ENCODE assay signal across 32 cellular contexts in genomic region chr9:80400624-80401230, GRCh38.
"Had no signal": no experiment of that assay in that cellular context is flagged by ENCODE, and none has a peak within 500 bp of the region (broad histone marks: within the 10 kb centered on the region; RNA-seq: fewer than 3 reads in every experiment).

No MANE protein-coding gene starts in this region.

- FAIRE-seq: endothelial cell of umbilical vein, kidney had no signal

- H3K4me3 Mint-ChIP-seq: mesothelial cell of epicardium; naive B cell; natural killer cell treated with Interleukin-12 subunit alpha and Interleukin-12 subunit beta and Interleukin-15 and Interleukin-18, amount 100 ng/mL, for 72 hours; neural crest cell; stimulated activated naive CD8-positive, alpha-beta T cell treated with anti-CD3 and anti-CD28 coated beads, Interleukin-15, amount 100 ng/mL, for 72 hours had no signal

- H3K79me2 ChIP-seq: parathyroid adenoma had no signal

- H3K27ac ChIP-seq: coronary artery, esophagus muscularis mucosa, foreskin keratinocyte, heart right ventricle, parathyroid adenoma, suprapubic skin, transverse colon, upper lobe of right lung, uterus had no signal

- H2AFZ ChIP-seq: parathyroid adenoma had no signal

- ATAC-seq: foreskin keratinocyte; heart right ventricle; left lobe of liver; mucosa of descending colon; natural killer cell treated with Interleukin-12 subunit alpha and Interleukin-12 subunit beta and Interleukin-15 and Interleukin-18, amount 100 ng/mL, for 72 hours; sciatic nerve; stimulated activated naive CD8-positive, alpha-beta T cell treated with anti-CD3 and anti-CD28 coated beads, Interleukin-15, amount 100 ng/mL, for 72 hours; upper lobe of right lung had no signal

- H3K4me2 ChIP-seq: smooth muscle cell had no signal

- DNase-seq: dermis blood vessel endothelial cell; effector memory CD4-positive, alpha-beta T cell; foreskin keratinocyte; glutamatergic neuron; heart right ventricle; hippocampal formation; kidney; mesenchymal stem cell; mucosa of descending colon; naive B cell; stimulated activated CD4-positive, alpha-beta T cell treated with anti-CD3 and anti-CD28 coated beads, Interleukin-12 subunit alpha, Interleukin-12 subunit beta, amount 100 ng/mL, for 4 hours; stimulated activated CD4-positive, alpha-beta T cell treated with anti-CD3 and anti-CD28 coated beads, Interleukin-1b, Interleukin-23, amount 100 ng/mL, for 48 hours; stimulated activated CD4-positive, alpha-beta T cell treated with anti-CD3 and anti-CD28 coated beads, Interleukin-4, amount 100 ng/mL, for 1 hour; stimulated activated CD8-positive, alpha-beta memory T cell treated with anti-CD3 and anti-CD28 coated beads, Interleukin-4, amount 100 ng/mL, for 48 hours; stimulated activated naive CD4-positive, alpha-beta T cell; stimulated activated naive CD8-positive, alpha-beta T cell treated with anti-CD3 and anti-CD28 coated beads, Interleukin-15, amount 100 ng/mL, for 72 hours; transverse colon; upper lobe of right lung; uterus had no signal

- H3K27ac Mint-ChIP-seq: mesothelial cell of epicardium; naive B cell; natural killer cell treated with Interleukin-12 subunit alpha and Interleukin-12 subunit beta and Interleukin-15 and Interleukin-18, amount 100 ng/mL, for 72 hours; progenitor cell of endocrine pancreas; stimulated activated naive CD8-positive, alpha-beta T cell treated with anti-CD3 and anti-CD28 coated beads, Interleukin-15, amount 100 ng/mL, for 72 hours had no signal

- H3K27me3 Mint-ChIP-seq: naive B cell; natural killer cell treated with Interleukin-12 subunit alpha and Interleukin-12 subunit beta and Interleukin-15 and Interleukin-18, amount 100 ng/mL, for 72 hours; progenitor cell of endocrine pancreas; stimulated activated naive CD8-positive, alpha-beta T cell treated with anti-CD3 and anti-CD28 coated beads, Interleukin-15, amount 100 ng/mL, for 72 hours had no signal

- H3K4me1 Mint-ChIP-seq: naive B cell; stimulated activated naive CD8-positive, alpha-beta T cell treated with anti-CD3 and anti-CD28 coated beads, Interleukin-15, amount 100 ng/mL, for 72 hours had no signal

- H3K9me3 Mint-ChIP-seq: neural crest cell; stimulated activated naive CD8-positive, alpha-beta T cell treated with anti-CD3 and anti-CD28 coated beads, Interleukin-15, amount 100 ng/mL, for 72 hours had no signal

- H3K36me3 ChIP-seq: esophagus muscularis mucosa, heart right ventricle, suprapubic skin, transverse colon, upper lobe of right lung, uterus had no signal

- H3K4me3 ChIP-seq: coronary artery, esophagus muscularis mucosa, heart right ventricle, lung, mucosa of descending colon, smooth muscle cell, suprapubic skin, transverse colon, upper lobe of right lung, uterus had no signal

- H3K4me1 ChIP-seq: esophagus muscularis mucosa, foreskin keratinocyte, heart right ventricle, parathyroid adenoma, suprapubic skin, transverse colon, upper lobe of right lung, uterus had no signal

- H3K27me3 ChIP-seq: esophagus muscularis mucosa, heart right ventricle, suprapubic skin, transverse colon, upper lobe of right lung, uterus had no signal

- H3K36me3 Mint-ChIP-seq: mesothelial cell of epicardium; natural killer cell treated with Interleukin-12 subunit alpha and Interleukin-12 subunit beta and Interleukin-15 and Interleukin-18, amount 100 ng/mL, for 72 hours had no signal

- H3K9ac ChIP-seq: parathyroid adenoma had no signal

- H3K9me3 ChIP-seq: suprapubic skin, transverse colon, upper lobe of right lung, uterus had no signal
